ENCODE assay signal across 8 cellular contexts in the genomic region with DNA sequence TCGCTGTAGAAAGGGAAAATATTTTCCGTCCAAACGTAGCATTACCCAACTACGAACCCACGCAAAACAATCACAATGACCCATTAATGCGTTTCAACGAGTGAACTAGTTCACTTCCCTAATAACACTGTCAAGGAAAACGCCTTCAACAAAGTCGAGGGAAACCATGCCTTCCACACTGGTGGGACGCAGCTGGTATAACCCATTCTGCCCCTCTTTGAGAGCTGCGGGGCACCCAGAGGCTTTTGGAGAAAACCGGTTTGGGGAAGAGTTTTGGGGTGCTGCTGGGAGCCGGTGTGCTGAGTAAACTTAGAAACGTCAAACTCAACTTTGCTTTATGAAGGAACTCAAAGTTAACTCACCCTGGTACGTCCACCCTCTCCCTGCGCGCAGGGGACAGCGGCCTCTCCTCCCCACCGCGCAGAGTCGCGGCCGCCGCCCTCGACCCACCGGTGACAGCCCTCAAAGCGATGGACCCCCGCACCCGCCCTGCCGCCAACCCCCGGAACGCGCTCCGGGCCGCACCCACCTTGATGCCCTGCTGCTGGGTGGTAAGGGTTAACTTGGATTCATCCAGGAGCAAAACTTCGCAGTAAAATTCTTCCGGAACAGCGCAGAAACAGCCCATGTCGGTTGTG. TPM values are rescaled to one million over a fixed set of nuclear protein-coding genes. Genes with fewer than 3 reads are reported as not detected.
DNase-seq lines count a peak whose midpoint lies in the region; ATAC-seq and TF ChIP-seq lines count a peak whose summit lies in the region.

No MANE protein-coding gene starts in this region.

- H3K4me3 ChIP-seq in HUES6 (ENCODE audit: low read depth, low read length) (peak overlapping the region; percentile 80), cardiac fibroblast (replicated peaks in 1 of 2; ENCODE audit: low read depth in 2 of 2, low read length in 2 of 2) (peak overlapping the region; percentile 56 to 93), right lobe of liver (peak overlapping the region; percentile 65 to 71 (median 66)), tibial nerve (peak overlapping the region; percentile 64 to 85 (median 74))

- H3K4me1 ChIP-seq in HUES6 (ENCODE audit: control insufficient read depth, insufficient read depth, low read length), result no peaks in the 10 kb centered on the region
- no peaks in the 10 kb centered on the region for H3K4me1 ChIP-seq in right lobe of liver
- peaks cover 0 to 34% (median 1%) of the 10 kb centered on the region in 4 donors for H3K4me1 ChIP-seq in tibial nerve

- intact Hi-C loops in right lobe of liver (cut with DNase I), result loop anchor here in 1 of 2 donors (10.0 kb wide), 1 partner anchor 214 kb away; no protein-coding TSS in a partner anchor

- peak; percentile 62 for DNase-seq in CD1c-positive myeloid dendritic cell (ENCODE audit: extremely low spot score)
- DNase-seq in cardiac fibroblast (ENCODE audit: low read depth in 2 of 2), result peak in 1 of 2 donors; percentile 13
- peak in 2 of 3 donors; percentile 29 to 49 for DNase-seq in right lobe of liver
- DNase-seq in tibial nerve (ENCODE audit: low spot score in 2 of 2), result no peak
- DNase-seq in AML-193 (lab: John Stamatoyannopoulos, UW), result no peak
- no peak for DNase-seq in NCI-H2171 (lab: John Stamatoyannopoulos, UW)

- WGBS in right lobe of liver (ENCODE audit: insufficient coverage, low coverage, low lambda C conversion rate, missing lambda C conversion rate), result 2% methylated on average over 34 of the region's 39 CpGs
- 1% methylated on average over 18 to 30 of the region's 39 CpGs for WGBS in tibial nerve, 2 donors

- peak in 2 of 4 donors; percentile 4 to 5 for ATAC-seq in right lobe of liver
- no peak for ATAC-seq in HG03469 (IDR thresholded peaks at IDR 0.05; ENCODE audit: unreplicated experiment)

- no peaks in the 10 kb centered on the region for H3K36me3 ChIP-seq in HUES6 (ENCODE audit: control insufficient read depth, insufficient read depth, low read length)
- no peaks in the 10 kb centered on the region for H3K36me3 ChIP-seq in right lobe of liver
- H3K36me3 ChIP-seq in tibial nerve, result no peaks in the 10 kb centered on the region

- no peak for TF ChIP-seq EP300 in tibial nerve (IDR thresholded peaks at IDR 0.05)

- H3K27me3 ChIP-seq in HUES6 (ENCODE audit: control insufficient read depth, insufficient read depth, low read length), result peaks cover 58% of the 10 kb centered on the region
- H3K27me3 ChIP-seq in right lobe of liver, result no peaks in the 10 kb centered on the region
- no peaks in the 10 kb centered on the region for H3K27me3 ChIP-seq in tibial nerve

- H3K27ac ChIP-seq in HUES6 (ENCODE audit: low read depth, low read length), result no peak overlapping the region
- peak overlapping the region; percentile 7 to 80 (median 37) for H3K27ac ChIP-seq in right lobe of liver
- H3K27ac ChIP-seq in tibial nerve, result peak overlapping the region; percentile 18 to 78 (median 63)

- TF ChIP-seq CTCF in cardiac fibroblast (IDR thresholded peaks at IDR 0.05; ENCODE audit: low read depth, low read length), result no peak
- TF ChIP-seq CTCF in right lobe of liver (IDR thresholded peaks at IDR 0.05), result no peak
- TF ChIP-seq CTCF in tibial nerve (IDR thresholded peaks at IDR 0.05), result no peak

- H3K9me3 ChIP-seq in HUES6 (ENCODE audit: control insufficient read depth, insufficient read depth, low read depth, low read length), result no peaks in the 10 kb centered on the region
- no peaks in the 10 kb centered on the region for H3K9me3 ChIP-seq in right lobe of liver
- no peaks in the 10 kb centered on the region for H3K9me3 ChIP-seq in tibial nerve

- no peak for TF ChIP-seq POLR2A in right lobe of liver (IDR thresholded peaks at IDR 0.05)
- no peak for TF ChIP-seq POLR2A in tibial nerve (IDR thresholded peaks at IDR 0.05)

- H3K9ac ChIP-seq in HUES6 (ENCODE audit: low read length), result peak overlapping the region; percentile 76

RNA-seq across cellular contexts. Expression of a gene that starts 0.5 kb away (rescaled TPM):
- total RNA-seq in right lobe of liver (10 to 100 TPM in 1 of 6 experiments, 1 to 10 TPM in 5; 2.5 to 12.0 (median 4.2) TPM), tibial nerve (10 to 100 TPM; 10.6 to 38.1 (median 14.4) TPM)

Comparison
In these comparisons a context has a peak if more than half of its experiments do, and no peak if none do; other contexts are left out.
1. DNase-seq: peak in CD1c-positive myeloid dendritic cell (single experiment) and right lobe of liver (2 of 3); none in tibial nerve (0 of 2), AML-193 (0 of 2) and NCI-H2171 (single experiment).
2. Peak in every context shown above with its lines, with median percentiles within 50 percentile points of each other: H3K4me3 ChIP-seq.